In the genomic region with DNA sequence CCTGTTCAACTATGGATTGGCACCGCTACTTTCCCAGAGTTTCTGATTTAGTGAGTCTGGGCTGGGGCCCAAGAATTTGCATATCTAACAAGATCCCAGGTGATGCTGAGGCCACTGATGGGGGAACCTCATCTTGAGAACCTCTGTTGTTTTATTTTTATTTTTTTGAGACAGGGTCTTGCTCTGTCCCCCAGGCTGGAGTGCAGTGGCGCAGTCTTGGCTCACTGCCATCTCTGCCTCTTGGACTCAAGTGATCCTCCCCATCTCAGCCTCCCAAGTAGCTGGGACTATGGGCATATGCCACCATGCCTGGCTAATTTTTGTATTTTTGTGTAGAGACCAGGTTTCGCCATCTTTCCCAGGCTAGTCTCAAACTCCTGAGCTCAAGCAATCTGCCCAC, we compare ENCODE assay signal across 29 cellular contexts. TPM values are rescaled to one million over a fixed set of nuclear protein-coding genes. Genes with fewer than 3 reads are reported as not detected.
"Had no signal": no experiment of that assay in that cellular context is flagged by ENCODE, and none has a peak within 500 bp of the region (broad histone marks: within the 10 kb centered on the region; RNA-seq: fewer than 3 reads in every experiment).

No MANE protein-coding gene starts in this region.

- H3K27ac ChIP-seq: colonic mucosa, epithelial cell of prostate, esophagus squamous epithelium, gastrocnemius medialis, heart right ventricle, left lung, lower lobe of right lung had no signal

- H3K4me3 Mint-ChIP-seq: dendritic cell treated with granulocyte-macrophage colony-stimulating factor and Interleukin-4, amounts not matched to agents 40 ng/mL and 50 ng/mL, for 4 days; effector memory CD8-positive, alpha-beta T cell; endodermal cell; mesothelial cell of epicardium; naive thymus-derived CD4-positive, alpha-beta T cell had no signal

- FAIRE-seq: endometrium, islet of Langerhans, keratinocyte had no signal

- H3K36me3 Mint-ChIP-seq: mesothelial cell of epicardium; naive thymus-derived CD4-positive, alpha-beta T cell had no signal

- H3K9me3 Mint-ChIP-seq: dendritic cell treated with granulocyte-macrophage colony-stimulating factor and Interleukin-4, amounts not matched to agents 40 ng/mL and 50 ng/mL, for 4 days; effector memory CD8-positive, alpha-beta T cell; endodermal cell; mesothelial cell of epicardium; naive thymus-derived CD4-positive, alpha-beta T cell had no signal

- DNase-seq: colonic mucosa; cortex of kidney; effector CD8-positive, alpha-beta T cell; effector memory CD8-positive, alpha-beta T cell; endodermal cell; erythroblast; esophagus squamous epithelium; foreskin fibroblast; foreskin melanocyte; gastrocnemius medialis; glutamatergic neuron; head of caudate nucleus; heart right ventricle; hippocampal formation; left cardiac atrium; left lung; left ventricle myocardium superior; lower lobe of right lung; mesenchymal stem cell; naive thymus-derived CD4-positive, alpha-beta T cell had no signal

- H3K9me3 ChIP-seq: colonic mucosa, esophagus squamous epithelium, gastrocnemius medialis, heart right ventricle, left lung, lower lobe of right lung had no signal

- H3K4me3 ChIP-seq: colonic mucosa, esophagus squamous epithelium, gastrocnemius medialis, heart right ventricle, left lung, lower lobe of right lung had no signal

- H3K4me1 Mint-ChIP-seq: naive thymus-derived CD4-positive, alpha-beta T cell had no signal

- H3K4me1 ChIP-seq: gastrocnemius medialis, left lung, lower lobe of right lung had no signal

- H3K36me3 ChIP-seq: colonic mucosa, esophagus squamous epithelium, gastrocnemius medialis, heart right ventricle, left lung, lower lobe of right lung had no signal

- H3K27ac Mint-ChIP-seq: dendritic cell treated with granulocyte-macrophage colony-stimulating factor and Interleukin-4, amounts not matched to agents 40 ng/mL and 50 ng/mL, for 4 days; effector memory CD8-positive, alpha-beta T cell; endodermal cell; mesothelial cell of epicardium; naive thymus-derived CD4-positive, alpha-beta T cell had no signal

- ATAC-seq: effector memory CD8-positive, alpha-beta T cell; esophagus mucosa; gastrocnemius medialis; heart right ventricle; left cardiac atrium; left lung; left ventricle myocardium superior; lower lobe of right lung; naive thymus-derived CD4-positive, alpha-beta T cell had no signal

RNA-seq across cellular contexts. Expression of a gene that starts 35.7 kb away (rescaled TPM):
- total RNA-seq: esophagus mucosa; lung microvascular endothelial cell; mononuclear cell; naive thymus-derived CD4-positive, alpha-beta T cell had no signal
- polyA plus RNA-seq: naive thymus-derived CD4-positive, alpha-beta T cell had no signal
